26 cellular contexts compared by ENCODE assay signal in the genomic region with DNA sequence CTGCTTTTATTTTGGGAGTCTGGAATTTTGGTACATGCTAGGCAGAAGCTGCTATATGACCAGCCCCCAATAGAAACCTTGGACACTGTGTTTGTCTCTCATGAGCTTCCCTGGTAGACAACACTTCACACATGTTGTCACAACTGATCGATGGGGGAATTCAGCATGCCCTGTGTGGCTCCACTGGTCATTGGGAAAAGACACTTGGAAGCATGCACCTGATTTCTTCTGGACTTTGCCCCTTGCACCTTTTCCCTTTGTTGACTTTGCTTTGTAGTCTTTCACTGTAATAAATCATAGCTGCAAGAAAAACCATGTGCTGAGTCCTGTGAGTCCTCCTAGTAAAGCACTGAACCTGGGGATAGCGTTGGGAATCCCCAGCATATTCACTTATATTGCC. TPM values are rescaled to one million over a fixed set of nuclear protein-coding genes. Genes with fewer than 3 reads are reported as not detected.
"Had no signal": no experiment of that assay in that cellular context is flagged by ENCODE, and none has a peak within 500 bp of the region (broad histone marks: within the 10 kb centered on the region; RNA-seq: fewer than 3 reads in every experiment).

No MANE protein-coding gene starts in this region.

- ATAC-seq: gastrocnemius medialis; lower lobe of right lung; naive thymus-derived CD8-positive, alpha-beta T cell; upper lobe of right lung; WTC11 had no signal

- H3K27me3 ChIP-seq: esophagus squamous epithelium, gastrocnemius medialis, neural progenitor cell, sigmoid colon, upper lobe of right lung had no signal

- H3K9ac ChIP-seq: neural progenitor cell had no signal

- H3K36me3 Mint-ChIP-seq: activated CD4-positive, alpha-beta memory T cell treated with anti-CD3 and anti-CD28 coated beads for 36 hours; activated naive CD8-positive, alpha-beta T cell treated with anti-CD3 and anti-CD28 coated beads, Interleukin-2, amount 10 ng/mL, durations not matched to agents 7 days and 5 days; neural progenitor cell had no signal

- H3K4me3 ChIP-seq: esophagus squamous epithelium, gastrocnemius medialis, lower lobe of right lung, neural progenitor cell, sigmoid colon, thoracic aorta, upper lobe of right lung had no signal

- H3K27me3 Mint-ChIP-seq: progenitor cell of endocrine pancreas had no signal

- H3K9me3 ChIP-seq: esophagus squamous epithelium, gastrocnemius medialis, lower lobe of right lung, thoracic aorta, upper lobe of right lung had no signal

- H3K4me2 ChIP-seq: neural progenitor cell had no signal

- H3K9me3 Mint-ChIP-seq: neural progenitor cell had no signal

- H3K4me3 Mint-ChIP-seq: activated CD4-positive, alpha-beta memory T cell treated with anti-CD3 and anti-CD28 coated beads for 36 hours; activated naive CD4-positive, alpha-beta T cell treated with anti-CD3 and anti-CD28 coated beads for 36 hours; activated naive CD8-positive, alpha-beta T cell treated with anti-CD3 and anti-CD28 coated beads, Interleukin-2, amount 10 ng/mL, durations not matched to agents 7 days and 5 days; endodermal cell; naive thymus-derived CD8-positive, alpha-beta T cell; neural progenitor cell; WTC11 had no signal

- H3K27ac ChIP-seq: esophagus squamous epithelium, gastrocnemius medialis, lower lobe of right lung, neural progenitor cell, sigmoid colon, thoracic aorta, upper lobe of right lung had no signal

- H3K4me1 Mint-ChIP-seq: activated naive CD8-positive, alpha-beta T cell treated with anti-CD3 and anti-CD28 coated beads, Interleukin-2, amount 10 ng/mL, durations not matched to agents 7 days and 5 days; endodermal cell; naive thymus-derived CD8-positive, alpha-beta T cell; neural progenitor cell; WTC11 had no signal

- H3K36me3 ChIP-seq: esophagus squamous epithelium, gastrocnemius medialis, lower lobe of right lung, neural progenitor cell, sigmoid colon, thoracic aorta, upper lobe of right lung had no signal

- H3K4me1 ChIP-seq: esophagus squamous epithelium, gastrocnemius medialis, lower lobe of right lung, neural progenitor cell, sigmoid colon, upper lobe of right lung had no signal

- H2AFZ ChIP-seq: neural progenitor cell had no signal

- DNase-seq: activated CD4-positive, alpha-beta memory T cell treated with anti-CD3 and anti-CD28 coated beads for 36 hours; activated CD4-positive, alpha-beta T cell treated with anti-CD3 and anti-CD28 coated beads for 4 hours; activated naive CD4-positive, alpha-beta T cell treated with anti-CD3 and anti-CD28 coated beads for 36 hours; activated naive CD8-positive, alpha-beta T cell treated with anti-CD3 and anti-CD28 coated beads, Interleukin-2, amount 10 ng/mL, durations not matched to agents 7 days and 5 days; activated T-cell treated with anti-CD3 and anti-CD28 coated beads, Interleukin-2, amount 50 U/mL, for 48 hours; amniotic stem cell; cerebellar nuclear complex; cortex of kidney; endodermal cell; esophagus squamous epithelium; gastrocnemius medialis; lower lobe of right lung; mesendoderm; naive thymus-derived CD8-positive, alpha-beta T cell; retina; sigmoid colon; stimulated activated CD4-positive, alpha-beta T cell treated with anti-CD3 and anti-CD28 coated beads, Interleukin-4, amount 100 ng/mL, for 1 hour; stimulated activated naive CD4-positive, alpha-beta T cell treated with Interleukin-2 at 50 U/mL for 16 hours; T1000; upper lobe of right lung had no signal

- H3K27ac Mint-ChIP-seq: activated CD4-positive, alpha-beta memory T cell treated with anti-CD3 and anti-CD28 coated beads for 36 hours; activated naive CD4-positive, alpha-beta T cell treated with anti-CD3 and anti-CD28 coated beads for 36 hours; activated naive CD8-positive, alpha-beta T cell treated with anti-CD3 and anti-CD28 coated beads, Interleukin-2, amount 10 ng/mL, durations not matched to agents 7 days and 5 days; endodermal cell; neural progenitor cell; progenitor cell of endocrine pancreas; WTC11 had no signal

RNA-seq across cellular contexts. Expression of a gene that starts 7.9 kb away (rescaled TPM):
- total RNA-seq: activated CD4-positive, alpha-beta memory T cell treated with anti-CD3 and anti-CD28 coated beads for 36 hours; activated naive CD4-positive, alpha-beta T cell treated with anti-CD3 and anti-CD28 coated beads for 36 hours; activated naive CD8-positive, alpha-beta T cell treated with anti-CD3 and anti-CD28 coated beads, Interleukin-2, amount 10 ng/mL, durations not matched to agents 7 days and 5 days; endodermal cell; esophagus squamous epithelium; gastrocnemius medialis; lower lobe of right lung; naive thymus-derived CD8-positive, alpha-beta T cell; osteoblast; progenitor cell of endocrine pancreas; sigmoid colon; T-helper 1 cell treated with Interleukin-12 subunit alpha and Interleukin-12 subunit beta and Interleukin-4 antibody, amounts not matched to agents 30 ng/mL and 1 ng/mL, for 36 hours; thoracic aorta; upper lobe of right lung; WTC11 had no signal
- polyA plus RNA-seq: naive thymus-derived CD8-positive, alpha-beta T cell; sigmoid colon had no signal

RNA-seq across cellular contexts. Expression of a gene that starts 9.5 kb away (rescaled TPM):
- total RNA-seq: activated CD4-positive, alpha-beta memory T cell treated with anti-CD3 and anti-CD28 coated beads for 36 hours; activated naive CD4-positive, alpha-beta T cell treated with anti-CD3 and anti-CD28 coated beads for 36 hours; activated naive CD8-positive, alpha-beta T cell treated with anti-CD3 and anti-CD28 coated beads, Interleukin-2, amount 10 ng/mL, durations not matched to agents 7 days and 5 days; endodermal cell; esophagus squamous epithelium; gastrocnemius medialis; lower lobe of right lung; naive thymus-derived CD8-positive, alpha-beta T cell; osteoblast; progenitor cell of endocrine pancreas; sigmoid colon; T-helper 1 cell treated with Interleukin-12 subunit alpha and Interleukin-12 subunit beta and Interleukin-4 antibody, amounts not matched to agents 30 ng/mL and 1 ng/mL, for 36 hours; thoracic aorta; upper lobe of right lung; WTC11 had no signal
- polyA plus RNA-seq: naive thymus-derived CD8-positive, alpha-beta T cell; sigmoid colon had no signal

RNA-seq across cellular contexts. Expression of a gene that starts 42.5 kb away (rescaled TPM):
- total RNA-seq: activated CD4-positive, alpha-beta memory T cell treated with anti-CD3 and anti-CD28 coated beads for 36 hours; activated naive CD4-positive, alpha-beta T cell treated with anti-CD3 and anti-CD28 coated beads for 36 hours; activated naive CD8-positive, alpha-beta T cell treated with anti-CD3 and anti-CD28 coated beads, Interleukin-2, amount 10 ng/mL, durations not matched to agents 7 days and 5 days; endodermal cell; esophagus squamous epithelium; gastrocnemius medialis; lower lobe of right lung; naive thymus-derived CD8-positive, alpha-beta T cell; osteoblast; progenitor cell of endocrine pancreas; sigmoid colon; T-helper 1 cell treated with Interleukin-12 subunit alpha and Interleukin-12 subunit beta and Interleukin-4 antibody, amounts not matched to agents 30 ng/mL and 1 ng/mL, for 36 hours; thoracic aorta; upper lobe of right lung; WTC11 had no signal
- polyA plus RNA-seq: naive thymus-derived CD8-positive, alpha-beta T cell; sigmoid colon had no signal

RNA-seq across cellular contexts. Expression of a gene that starts 48.4 kb away (rescaled TPM):
- total RNA-seq: activated CD4-positive, alpha-beta memory T cell treated with anti-CD3 and anti-CD28 coated beads for 36 hours; activated naive CD4-positive, alpha-beta T cell treated with anti-CD3 and anti-CD28 coated beads for 36 hours; activated naive CD8-positive, alpha-beta T cell treated with anti-CD3 and anti-CD28 coated beads, Interleukin-2, amount 10 ng/mL, durations not matched to agents 7 days and 5 days; endodermal cell; esophagus squamous epithelium; gastrocnemius medialis; lower lobe of right lung; naive thymus-derived CD8-positive, alpha-beta T cell; osteoblast; progenitor cell of endocrine pancreas; sigmoid colon; T-helper 1 cell treated with Interleukin-12 subunit alpha and Interleukin-12 subunit beta and Interleukin-4 antibody, amounts not matched to agents 30 ng/mL and 1 ng/mL, for 36 hours; thoracic aorta; upper lobe of right lung; WTC11 had no signal
- polyA plus RNA-seq: naive thymus-derived CD8-positive, alpha-beta T cell; sigmoid colon had no signal
